8 cellular contexts compared by ENCODE assay signal in genomic region chr10:75401569-75402485, GRCh38. TPM values are rescaled to one million over a fixed set of nuclear protein-coding genes. Genes with fewer than 3 reads are reported as not detected.
A peak's percentile ranks its signal among the peaks of the same experiment; 100 is the strongest.
DNase-seq lines count a peak whose midpoint lies in the region; ATAC-seq, FAIRE-seq and TF ChIP-seq lines count a peak whose summit lies in the region.

Gene ZNF503, minus strand, starts transcription at chr10:75401764. Its CDS starts 345 bp downstream, at chr10:75401419.

- H3K4me3 Mint-ChIP-seq in CD8-positive, alpha-beta T cell, result peak within 1 kb of the TSS; percentile 78
- peak within 1 kb of the TSS; percentile 81 for H3K4me3 Mint-ChIP-seq in activated naive CD8-positive, alpha-beta T cell treated with anti-CD3 and anti-CD28 coated beads for 36 hours
- H3K4me3 Mint-ChIP-seq in neural crest cell, result peak within 1 kb of the TSS; percentile 97

- DNase-seq in CD8-positive, alpha-beta T cell, result no peak
- DNase-seq in GM19239 (ENCODE audit: insufficient read length, low spot score) (peak; percentile 82), NCI-H526 treated with DMSO at 0.1 percent for 48 hours (lab: John Stamatoyannopoulos, UW) (peak; percentile 94), globus pallidus (ENCODE audit: low spot score) (peak; percentile 95), neural crest cell (ENCODE audit: low read depth, low spot score) (peak; percentile 87)
- peak; percentile 73 for DNase-seq in activated naive CD8-positive, alpha-beta T cell treated with anti-CD3 and anti-CD28 coated beads for 36 hours

- FAIRE-seq in GM19239 (lab: Jason Lieb, UNC), result peak; percentile 86

- H3K36me3 ChIP-seq in CD8-positive, alpha-beta T cell (ENCODE audit: insufficient read depth, low read length), result no peaks in the 10 kb centered on the region

- peak; percentile 28 for ATAC-seq in CD8-positive, alpha-beta T cell
- ATAC-seq in HG03521 (IDR thresholded peaks at IDR 0.05; ENCODE audit: unreplicated experiment), result peak; percentile 49
- ATAC-seq in GM19328 (IDR thresholded peaks at IDR 0.05; ENCODE audit: unreplicated experiment), result no peak

- peaks cover 16% of the 10 kb centered on the region for H3K27me3 ChIP-seq in CD8-positive, alpha-beta T cell (ENCODE audit: insufficient read depth, low read length)

- peaks cover 55% of the 10 kb centered on the region for H3K27me3 Mint-ChIP-seq in CD8-positive, alpha-beta T cell (ENCODE audit: low read depth)
- peaks cover 78% of the 10 kb centered on the region for H3K27me3 Mint-ChIP-seq in activated naive CD8-positive, alpha-beta T cell treated with anti-CD3 and anti-CD28 coated beads for 36 hours
- H3K27me3 Mint-ChIP-seq in neural crest cell (ENCODE audit: low read depth), result peaks cover 78% of the 10 kb centered on the region

- peak within 1 kb of the TSS; percentile 55 for H3K4me3 ChIP-seq in CD8-positive, alpha-beta T cell (ENCODE audit: low read depth, low read length)

- TF ChIP-seq CTCF in CD8-positive, alpha-beta T cell (IDR thresholded peaks at IDR 0.05), result no peak
- TF ChIP-seq CTCF in neural crest cell (conservative IDR thresholded peaks at IDR 0.05), result peak; percentile 44

- peaks cover 26% of the 10 kb centered on the region for H3K4me1 Mint-ChIP-seq in CD8-positive, alpha-beta T cell (ENCODE audit: low read depth)
- peaks cover 21% of the 10 kb centered on the region for H3K4me1 Mint-ChIP-seq in activated naive CD8-positive, alpha-beta T cell treated with anti-CD3 and anti-CD28 coated beads for 36 hours
- peaks cover 54% of the 10 kb centered on the region for H3K4me1 Mint-ChIP-seq in neural crest cell

- H3K9me3 Mint-ChIP-seq in CD8-positive, alpha-beta T cell, result no peaks in the 10 kb centered on the region
- H3K9me3 Mint-ChIP-seq in activated naive CD8-positive, alpha-beta T cell treated with anti-CD3 and anti-CD28 coated beads for 36 hours, result peaks cover 2% of the 10 kb centered on the region
- no peaks in the 10 kb centered on the region for H3K9me3 Mint-ChIP-seq in neural crest cell

- no peak within 1 kb of the TSS for H3K27ac ChIP-seq in CD8-positive, alpha-beta T cell (ENCODE audit: low read depth, low read length)

- H3K4me1 ChIP-seq in CD8-positive, alpha-beta T cell (ENCODE audit: insufficient read depth, low read length), result peaks cover 15% of the 10 kb centered on the region

- no peak within 1 kb of the TSS for H3K27ac Mint-ChIP-seq in CD8-positive, alpha-beta T cell
- no peak within 1 kb of the TSS for H3K27ac Mint-ChIP-seq in activated naive CD8-positive, alpha-beta T cell treated with anti-CD3 and anti-CD28 coated beads for 36 hours
- peak within 1 kb of the TSS; percentile 96 for H3K27ac Mint-ChIP-seq in neural crest cell (ENCODE audit: unreplicated experiment)

- intact Hi-C loops in CD8-positive, alpha-beta T cell (cut with DNase I, micrococcal nuclease), result loop anchor here in 1 of 2 experiments (2.0 to 5.0 kb wide), 2 partner anchors 635 to 1711 kb away; no protein-coding TSS in a partner anchor

- H3K36me3 Mint-ChIP-seq in CD8-positive, alpha-beta T cell, result no peaks in the 10 kb centered on the region
- H3K36me3 Mint-ChIP-seq in activated naive CD8-positive, alpha-beta T cell treated with anti-CD3 and anti-CD28 coated beads for 36 hours, result no peaks in the 10 kb centered on the region
- H3K36me3 Mint-ChIP-seq in neural crest cell (ENCODE audit: low read depth), result peaks cover 8% of the 10 kb centered on the region

- CTCF ChIA-PET in CD8-positive, alpha-beta T cell (lab: Charles Lee), result no interaction called here

- H3K9me3 ChIP-seq in CD8-positive, alpha-beta T cell (ENCODE audit: low read length), result no peaks in the 10 kb centered on the region

- POLR2A ChIA-PET in CD8-positive, alpha-beta T cell (lab: Charles Lee), result no interaction called here

RNA-seq across cellular contexts. Expression of gene ZNF503, which starts in this region (rescaled TPM):
- total RNA-seq in CD8-positive, alpha-beta T cell, result not detected
- total RNA-seq in activated naive CD8-positive, alpha-beta T cell treated with anti-CD3 and anti-CD28 coated beads for 36 hours, result under 1 TPM; 0.33 to 0.42 TPM
- 14.6 and 15.9 TPM in 2 replicates for total RNA-seq in neural crest cell

Comparison
In these comparisons a context has a peak if more than half of its experiments do, and no peak if none do; other contexts are left out.
1. RNA of gene ZNF503 (total RNA-seq): 14.6 to 15.9 TPM in neural crest cell; 0.33 to 0.42 TPM in activated naive CD8-positive, alpha-beta T cell treated with anti-CD3 and anti-CD28 coated beads for 36 hours and not detected in CD8-positive, alpha-beta T cell; every median in the first group is over 10 times any median in the second.
2. Peak in ATAC-seq and H3K4me3 ChIP-seq in CD8-positive, alpha-beta T cell; RNA of the gene not detected or under 1 TPM.
3. Peak in DNase-seq in activated naive CD8-positive, alpha-beta T cell treated with anti-CD3 and anti-CD28 coated beads for 36 hours; RNA of the gene not detected or under 1 TPM.
4. DNase-seq: peak in GM19239 (single experiment), NCI-H526 treated with DMSO at 0.1 percent for 48 hours (single experiment), globus pallidus (single experiment) and neural crest cell (single experiment); none in CD8-positive, alpha-beta T cell (0 of 7).
5. Peak in every context shown above with its lines, with median percentiles within 50 percentile points of each other: H3K4me3 Mint-ChIP-seq.